Comparison of ENCODE assay signal across 32 cellular contexts in the genomic region with DNA sequence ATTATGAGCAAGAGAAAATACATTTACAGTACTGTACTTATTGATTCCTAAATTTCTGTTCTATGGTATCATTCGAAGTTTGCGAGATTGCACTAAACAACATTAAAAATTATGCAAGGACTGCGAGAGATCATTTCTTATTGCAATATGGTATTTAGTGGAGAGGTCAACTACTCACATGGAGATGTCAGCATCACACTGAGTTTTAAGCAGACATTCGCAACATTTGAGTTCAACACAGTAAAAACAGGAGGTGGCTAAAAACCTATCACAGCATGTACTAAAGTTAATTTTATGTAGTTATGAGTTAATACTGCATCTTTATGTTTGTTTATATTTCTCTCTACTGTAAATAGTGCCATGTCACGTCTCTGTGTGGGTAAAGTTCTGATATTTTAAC.
"Had no signal": no experiment of that assay in that cellular context is flagged by ENCODE, and none has a peak within 500 bp of the region (broad histone marks: within the 10 kb centered on the region; RNA-seq: fewer than 3 reads in every experiment).

No MANE protein-coding gene starts in this region.

- H3K36me3 ChIP-seq: adrenal gland, ascending aorta, breast epithelium, colonic mucosa had no signal

- H3K36me3 Mint-ChIP-seq: activated naive CD4-positive, alpha-beta T cell treated with anti-CD3 and anti-CD28 coated beads, Interleukin-2, amount 10 ng/mL, durations not matched to agents 7 days and 5 days had no signal

- ATAC-seq: activated CD4-positive, alpha-beta T cell treated with anti-CD3 and anti-CD28 coated beads for 36 hours; activated CD8-positive, alpha-beta memory T cell treated with anti-CD3 and anti-CD28 coated beads, Interleukin-2, amount 10 ng/mL, durations not matched to agents 7 days and 5 days; activated CD8-positive, alpha-beta T cell treated with anti-CD3 and anti-CD28 coated beads, Interleukin-2, amount 10 ng/mL, durations not matched to agents 7 days and 5 days; esophagus mucosa; T-helper 17 cell had no signal

- H3K27me3 Mint-ChIP-seq: activated CD4-positive, alpha-beta memory T cell treated with anti-CD3 and anti-CD28 coated beads for 36 hours; activated CD4-positive, alpha-beta T cell treated with anti-CD3 and anti-CD28 coated beads for 36 hours; activated CD4-positive, alpha-beta T cell treated with anti-CD3 and anti-CD28 coated beads, Interleukin-2, amount 10 ng/mL, durations not matched to agents 24 days and 14 days; activated CD8-positive, alpha-beta memory T cell treated with anti-CD3 and anti-CD28 coated beads, Interleukin-2, amount 10 ng/mL, durations not matched to agents 7 days and 5 days; activated naive CD4-positive, alpha-beta T cell treated with anti-CD3 and anti-CD28 coated beads, Interleukin-2, amount 10 ng/mL, durations not matched to agents 7 days and 5 days; activated naive CD8-positive, alpha-beta T cell; brain; central memory CD8-positive, alpha-beta T cell; T-helper 17 cell had no signal

- H3K4me3 Mint-ChIP-seq: activated CD4-positive, alpha-beta memory T cell treated with anti-CD3 and anti-CD28 coated beads for 36 hours; activated CD4-positive, alpha-beta T cell treated with anti-CD3 and anti-CD28 coated beads for 36 hours; activated CD4-positive, alpha-beta T cell treated with anti-CD3 and anti-CD28 coated beads, Interleukin-2, amount 10 ng/mL, durations not matched to agents 24 days and 14 days; activated CD8-positive, alpha-beta memory T cell treated with anti-CD3 and anti-CD28 coated beads, Interleukin-2, amount 10 ng/mL, durations not matched to agents 7 days and 5 days; activated CD8-positive, alpha-beta T cell treated with anti-CD3 and anti-CD28 coated beads, Interleukin-2, amount 10 ng/mL, durations not matched to agents 7 days and 5 days; activated naive CD4-positive, alpha-beta T cell treated with anti-CD3 and anti-CD28 coated beads, Interleukin-2, amount 10 ng/mL, durations not matched to agents 7 days and 5 days; activated naive CD8-positive, alpha-beta T cell; activated T-helper 1 cell treated with anti-CD3 and anti-CD28 coated beads, Interleukin-12 subunit alpha, Interleukin-12 subunit beta, Interleukin-2, Interleukin-4 antibody, amounts not matched to agents 30 ng/mL and 10 ng/mL and 1 ng/mL, durations not matched to agents 14 hours and 24 hours and 36 hours; brain; central memory CD8-positive, alpha-beta T cell; endodermal cell; T-helper 17 cell; T-helper 2 cell treated with Interferon-gamma antibody and Interleukin-4, amounts not matched to agents 5 μg/mL and 100 μg/mL, for 36 hours had no signal

- H3K27me3 ChIP-seq: adrenal gland, ascending aorta, breast epithelium, colonic mucosa had no signal

- FAIRE-seq: frontal cortex had no signal

- H3K9me3 ChIP-seq: adrenal gland, ascending aorta, breast epithelium, colonic mucosa had no signal

- H3K4me1 ChIP-seq: breast epithelium, colonic mucosa had no signal

- H3K27ac Mint-ChIP-seq: activated CD4-positive, alpha-beta memory T cell treated with anti-CD3 and anti-CD28 coated beads for 36 hours; activated CD4-positive, alpha-beta T cell treated with anti-CD3 and anti-CD28 coated beads for 36 hours; activated CD4-positive, alpha-beta T cell treated with anti-CD3 and anti-CD28 coated beads, Interleukin-2, amount 10 ng/mL, durations not matched to agents 24 days and 14 days; activated CD8-positive, alpha-beta memory T cell treated with anti-CD3 and anti-CD28 coated beads, Interleukin-2, amount 10 ng/mL, durations not matched to agents 7 days and 5 days; activated CD8-positive, alpha-beta T cell treated with anti-CD3 and anti-CD28 coated beads, Interleukin-2, amount 10 ng/mL, durations not matched to agents 7 days and 5 days; activated naive CD4-positive, alpha-beta T cell treated with anti-CD3 and anti-CD28 coated beads, Interleukin-2, amount 10 ng/mL, durations not matched to agents 7 days and 5 days; activated naive CD8-positive, alpha-beta T cell; activated T-helper 1 cell treated with anti-CD3 and anti-CD28 coated beads, Interleukin-12 subunit alpha, Interleukin-12 subunit beta, Interleukin-2, Interleukin-4 antibody, amounts not matched to agents 30 ng/mL and 10 ng/mL and 1 ng/mL, durations not matched to agents 14 hours and 24 hours and 36 hours; T-helper 17 cell; T-helper 2 cell treated with Interferon-gamma antibody and Interleukin-4, amounts not matched to agents 5 μg/mL and 100 μg/mL, for 36 hours had no signal

- DNase-seq: activated CD4-positive, alpha-beta memory T cell treated with anti-CD3 and anti-CD28 coated beads for 36 hours; activated CD4-positive, alpha-beta T cell treated with anti-CD3 and anti-CD28 coated beads for 36 hours; activated CD4-positive, alpha-beta T cell treated with anti-CD3 and anti-CD28 coated beads, Interleukin-2, amount 10 ng/mL, durations not matched to agents 24 days and 14 days; activated CD4-positive, CD25-positive, alpha-beta regulatory T cell; activated CD4-positive, CD25-positive, alpha-beta regulatory T cell treated with anti-CD3 and anti-CD28 coated beads, Interleukin-2, amount 50 U/mL, for 72 hours; activated CD8-positive, alpha-beta memory T cell treated with anti-CD3 and anti-CD28 coated beads, Interleukin-2, amount 10 ng/mL, durations not matched to agents 7 days and 5 days; activated CD8-positive, alpha-beta memory T cell treated with anti-CD3 and anti-CD28 coated beads, Interleukin-2, amount 50 U/mL, for 4 hours; activated CD8-positive, alpha-beta T cell treated with anti-CD3 and anti-CD28 coated beads, Interleukin-2, amount 10 ng/mL, durations not matched to agents 7 days and 5 days; activated gamma-delta T cell; activated naive CD4-positive, alpha-beta T cell; activated naive CD4-positive, alpha-beta T cell treated with anti-CD3 and anti-CD28 coated beads, Interleukin-2, amount 10 ng/mL, durations not matched to agents 7 days and 5 days; activated T-cell treated with anti-CD3 and anti-CD28 coated beads, Interleukin-2, amount 50 U/mL, for 1 hour; activated T-cell treated with anti-CD3 and anti-CD28 coated beads, Interleukin-2, amount 50 U/mL, for 48 hours; adrenal gland; amygdala; colonic mucosa; effector CD8-positive, alpha-beta T cell; endodermal cell; foreskin fibroblast; head of caudate nucleus; T-helper 1 cell; T-helper 17 cell; T1000 had no signal

- H3K4me3 ChIP-seq: adrenal gland, ascending aorta, breast epithelium, colonic mucosa had no signal

- H3K9me3 Mint-ChIP-seq: activated CD4-positive, alpha-beta memory T cell treated with anti-CD3 and anti-CD28 coated beads for 36 hours; activated CD4-positive, alpha-beta T cell treated with anti-CD3 and anti-CD28 coated beads, Interleukin-2, amount 10 ng/mL, durations not matched to agents 24 days and 14 days; activated naive CD4-positive, alpha-beta T cell treated with anti-CD3 and anti-CD28 coated beads, Interleukin-2, amount 10 ng/mL, durations not matched to agents 7 days and 5 days; activated T-helper 1 cell treated with anti-CD3 and anti-CD28 coated beads, Interleukin-12 subunit alpha, Interleukin-12 subunit beta, Interleukin-2, Interleukin-4 antibody, amounts not matched to agents 30 ng/mL and 10 ng/mL and 1 ng/mL, durations not matched to agents 14 hours and 24 hours and 36 hours; brain; central memory CD8-positive, alpha-beta T cell; endodermal cell; T-helper 2 cell treated with Interferon-gamma antibody and Interleukin-4, amounts not matched to agents 5 μg/mL and 100 μg/mL, for 36 hours had no signal

- H3K27ac ChIP-seq: adrenal gland, ascending aorta, breast epithelium, colonic mucosa had no signal
